In the genomic region with DNA sequence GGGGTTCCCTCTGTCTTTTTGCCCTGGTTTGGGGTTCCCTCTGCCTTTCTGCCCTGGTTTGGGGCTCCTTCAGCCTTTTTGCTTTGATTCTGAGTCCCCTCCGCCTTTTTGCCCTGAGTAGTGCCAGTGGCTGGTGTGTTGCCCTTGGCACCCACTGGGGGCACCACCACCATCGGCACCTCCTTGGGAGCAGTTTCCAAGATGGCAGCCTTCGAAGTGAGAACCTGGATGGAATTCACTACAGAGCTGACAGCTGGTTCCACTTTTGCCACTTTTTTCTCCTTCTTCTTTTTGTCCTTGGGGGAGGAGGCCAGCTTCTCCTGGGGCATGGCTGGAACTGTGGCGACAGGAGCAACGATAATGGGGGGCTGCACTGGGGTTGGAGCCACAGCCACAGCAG, we compare ENCODE assay signal across 1 cellular context.
TF ChIP-seq lines count a peak whose summit lies in the region.

No MANE protein-coding gene starts in this region.

TF ChIP-seq in HCT116, 20 proteins besides CTCF, POLR2A, EP300 and RAD21 (continued from another document):
- TF ChIP-seq SRF (IDR thresholded peaks at IDR 0.05; ENCODE audit: low read depth) (no peak), CBX3 (IDR thresholded peaks at IDR 0.05; ENCODE audit: low read depth) (no peak), TCF7L2 (IDR thresholded peaks at IDR 0.05; ENCODE audit: borderline replicate concordance, extremely low read depth, insufficient read depth, insufficient read length) (no peak), POLR2AphosphoS5 (IDR thresholded peaks at IDR 0.05; ENCODE audit: low read depth, low read length) (no peak), EZH2 (IDR thresholded peaks at IDR 0.05) (no peak), ELF1 (IDR thresholded peaks at IDR 0.05; ENCODE audit: borderline replicate concordance, low read depth) (no peak), SP1 (IDR thresholded peaks at IDR 0.05; ENCODE audit: low read depth) (no peak), CEBPB (IDR thresholded peaks at IDR 0.05; ENCODE audit: low read depth) (no peak), ZNF274 (IDR thresholded peaks at IDR 0.05; ENCODE audit: low read depth, low read length) (no peak), YY1 (IDR thresholded peaks at IDR 0.05; ENCODE audit: extremely low read depth, insufficient replicate concordance, low read depth, low read length) (no peak), REST (IDR thresholded peaks at IDR 0.05; ENCODE audit: low read depth) (no peak), EZH2phosphoT487 (IDR thresholded peaks at IDR 0.05; ENCODE audit: borderline replicate concordance) (no peak), JUND (IDR thresholded peaks at IDR 0.05) (no peak), ZFX (IDR thresholded peaks at IDR 0.05) (no peak)
- TF ChIP-seq, protein P1, sequence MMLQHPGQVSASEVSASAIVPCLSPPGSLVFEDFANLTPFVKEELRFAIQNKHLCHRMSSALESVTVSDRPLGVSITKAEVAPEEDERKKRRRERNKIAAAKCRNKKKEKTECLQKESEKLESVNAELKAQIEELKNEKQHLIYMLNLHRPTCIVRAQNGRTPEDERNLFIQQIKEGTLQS (IDR thresholded peaks at IDR 0.05), result no peak
- TF ChIP-seq, protein P2, sequence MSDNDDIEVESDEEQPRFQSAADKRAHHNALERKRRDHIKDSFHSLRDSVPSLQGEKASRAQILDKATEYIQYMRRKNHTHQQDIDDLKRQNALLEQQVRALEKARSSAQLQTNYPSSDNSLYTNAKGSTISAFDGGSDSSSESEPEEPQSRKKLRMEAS (IDR thresholded peaks at IDR 0.05), result no peak
- TF ChIP-seq, protein P3, sequence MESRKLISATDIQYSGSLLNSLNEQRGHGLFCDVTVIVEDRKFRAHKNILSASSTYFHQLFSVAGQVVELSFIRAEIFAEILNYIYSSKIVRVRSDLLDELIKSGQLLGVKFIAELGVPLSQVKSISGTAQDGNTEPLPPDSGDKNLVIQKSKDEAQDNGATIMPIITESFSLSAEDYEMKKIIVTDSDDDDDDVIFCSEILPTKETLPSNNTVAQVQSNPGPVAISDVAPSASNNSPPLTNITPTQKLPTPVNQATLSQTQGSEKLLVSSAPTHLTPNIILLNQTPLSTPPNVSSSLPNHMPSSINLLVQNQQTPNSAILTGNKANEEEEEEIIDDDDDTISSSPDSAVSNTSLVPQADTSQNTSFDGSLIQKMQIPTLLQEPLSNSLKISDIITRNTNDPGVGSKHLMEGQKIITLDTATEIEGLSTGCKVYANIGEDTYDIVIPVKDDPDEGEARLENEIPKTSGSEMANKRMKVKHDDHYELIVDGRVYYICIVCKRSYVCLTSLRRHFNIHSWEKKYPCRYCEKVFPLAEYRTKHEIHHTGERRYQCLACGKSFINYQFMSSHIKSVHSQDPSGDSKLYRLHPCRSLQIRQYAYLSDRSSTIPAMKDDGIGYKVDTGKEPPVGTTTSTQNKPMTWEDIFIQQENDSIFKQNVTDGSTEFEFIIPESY (IDR thresholded peaks at IDR 0.05; ENCODE audit: extremely low read depth, insufficient replicate concordance, low read length), result no peak
